In the genomic region with DNA sequence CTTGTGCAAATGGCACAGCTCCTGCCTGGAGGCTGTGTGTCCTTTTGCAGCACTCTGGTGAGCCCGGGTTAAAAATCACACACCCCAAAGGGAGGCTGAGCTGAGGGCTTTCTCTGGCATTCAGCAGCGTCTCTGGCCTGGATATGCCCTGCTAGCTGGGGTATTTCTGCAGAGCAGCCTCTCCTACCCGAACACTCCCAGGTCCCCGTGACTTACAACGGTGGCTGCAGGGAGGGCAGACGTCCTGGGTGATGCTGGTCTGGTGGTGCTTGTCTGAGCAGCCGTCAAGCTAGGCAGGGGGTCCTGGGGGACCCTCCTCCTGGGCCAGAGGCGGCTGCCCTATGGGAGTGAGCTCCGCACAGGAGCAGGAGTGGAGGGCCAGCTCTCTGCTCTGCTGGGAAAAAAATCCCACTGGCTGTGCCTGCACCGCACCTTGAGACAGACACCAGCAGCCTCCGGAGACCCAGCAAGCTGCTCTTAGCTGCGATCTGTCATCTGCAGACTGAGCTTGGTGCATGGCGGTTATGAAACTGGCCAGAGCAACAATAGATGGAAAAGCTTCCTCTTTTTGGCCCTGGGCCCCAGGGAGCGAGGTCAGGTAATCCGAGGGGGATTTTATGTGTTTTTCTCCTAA, we compare ENCODE assay signal across 8 cellular contexts. TPM values are rescaled to one million over a fixed set of nuclear protein-coding genes. Genes with fewer than 3 reads are reported as not detected.
DNase-seq lines count a peak whose midpoint lies in the region; ATAC-seq and TF ChIP-seq lines count a peak whose summit lies in the region.

No MANE protein-coding gene starts in this region.

- H3K36me3 Mint-ChIP-seq in stimulated activated naive CD8-positive, alpha-beta T cell treated with anti-CD3 and anti-CD28 coated beads, Interleukin-15, Interleukin-2, amounts not matched to agents 100 ng/mL and 50 ng/mL, for 24 hours (ENCODE audit: low read depth): peaks cover 15% of the 10 kb centered on the region
- peaks cover 6% of the 10 kb centered on the region for H3K36me3 Mint-ChIP-seq in endothelial cell (ENCODE audit: low read depth, unreplicated experiment)

- intact Hi-C loops in PC-3 (cut with micrococcal nuclease) (no loop called here), right cardiac atrium (cut with DNase I) (no loop called here)

- 17% methylated on average over 15 of the region's 15 CpGs for WGBS in right cardiac atrium

- no peaks in the 10 kb centered on the region for H3K79me2 ChIP-seq in PC-3 (ENCODE audit: low read length)

- POLR2A ChIA-PET in PC-3 (lab: Charles Lee; ENCODE audit: unreplicated experiment): no interaction called here

- peaks cover 3% of the 10 kb centered on the region for H3K9me3 Mint-ChIP-seq in stimulated activated naive CD8-positive, alpha-beta T cell treated with anti-CD3 and anti-CD28 coated beads, Interleukin-15, Interleukin-2, amounts not matched to agents 100 ng/mL and 50 ng/mL, for 24 hours
- H3K9me3 Mint-ChIP-seq in endothelial cell (ENCODE audit: unreplicated experiment): peaks cover 26% of the 10 kb centered on the region

- H3K27ac Mint-ChIP-seq in stimulated activated naive CD8-positive, alpha-beta T cell treated with anti-CD3 and anti-CD28 coated beads, Interleukin-15, Interleukin-2, amounts not matched to agents 100 ng/mL and 50 ng/mL, for 24 hours: peak overlapping the region; percentile 62
- no peak overlapping the region for H3K27ac Mint-ChIP-seq in endothelial cell (ENCODE audit: unreplicated experiment)

- no peak overlapping the region for H3K27ac ChIP-seq in PC-3 (ENCODE audit: low read length)
- peak overlapping the region; percentile 53 for H3K27ac ChIP-seq in right cardiac atrium (ENCODE audit: low read length)

- H4K20me1 ChIP-seq in PC-3 (ENCODE audit: low read length): no peaks in the 10 kb centered on the region

- peak overlapping the region; percentile 57; the same call in 1 of the 2 replicates for H3K4me2 ChIP-seq in PC-3 (ENCODE audit: low read length)

- BruUV-seq in PC-3 (replicated peaks; lab: Mats Ljungman, UMichigan): no TSS peak

- no peak overlapping the region for H3K9ac ChIP-seq in PC-3 (ENCODE audit: low read length)

- H3K27me3 Mint-ChIP-seq in stimulated activated naive CD8-positive, alpha-beta T cell treated with anti-CD3 and anti-CD28 coated beads, Interleukin-15, Interleukin-2, amounts not matched to agents 100 ng/mL and 50 ng/mL, for 24 hours: no peaks in the 10 kb centered on the region
- peaks cover 1% of the 10 kb centered on the region for H3K27me3 Mint-ChIP-seq in endothelial cell (ENCODE audit: unreplicated experiment)

- H3F3A ChIP-seq in PC-3 (ENCODE audit: low read length, unreplicated experiment): no peaks in the 10 kb centered on the region

- peak overlapping the region; percentile 9; the same call in 1 of the 2 replicates for H2AFZ ChIP-seq in PC-3 (ENCODE audit: low read length)

- H3K4me1 Mint-ChIP-seq in stimulated activated naive CD8-positive, alpha-beta T cell treated with anti-CD3 and anti-CD28 coated beads, Interleukin-15, Interleukin-2, amounts not matched to agents 100 ng/mL and 50 ng/mL, for 24 hours (ENCODE audit: low read depth): peaks cover 43% of the 10 kb centered on the region
- H3K4me1 Mint-ChIP-seq in endothelial cell (ENCODE audit: unreplicated experiment): no peaks in the 10 kb centered on the region

- H3K27me3 ChIP-seq in PC-3 (ENCODE audit: low read length): no peaks in the 10 kb centered on the region
- no peaks in the 10 kb centered on the region for H3K27me3 ChIP-seq in right cardiac atrium (ENCODE audit: control insufficient read depth, insufficient read depth)

- H3K36me3 ChIP-seq in PC-3 (ENCODE audit: low read depth, low read length): no peaks in the 10 kb centered on the region

- TF ChIP-seq CTCF in PC-3 (conservative IDR thresholded peaks at IDR 0.05; ENCODE audit: low read depth, low read length) (no peak), endothelial cell (IDR thresholded peaks at IDR 0.05; ENCODE audit: unreplicated experiment) (no peak)

- CTCF ChIA-PET in PC-3 (lab: Charles Lee): no interaction called here

- H3K9me3 ChIP-seq in PC-3 (ENCODE audit: low read length) (no peaks in the 10 kb centered on the region), right cardiac atrium (ENCODE audit: control insufficient read depth, low read length) (no peaks in the 10 kb centered on the region)

- no peak for ATAC-seq in stimulated activated naive CD8-positive, alpha-beta T cell treated with anti-CD3 and anti-CD28 coated beads, Interleukin-15, Interleukin-2, amounts not matched to agents 100 U/mL and 50 U/mL, for 24 hours
- ATAC-seq in HG02938 (IDR thresholded peaks at IDR 0.05; ENCODE audit: unreplicated experiment): peak; percentile 44
- no peak; the same call in 1 of the 2 replicates for ATAC-seq in PC-3
- peak; percentile 29 to 34 for ATAC-seq in right cardiac atrium

- H3K4me3 ChIP-seq in PC-3 (ENCODE audit: low read length): no peak overlapping the region
- H3K4me3 ChIP-seq in right cardiac atrium (ENCODE audit: low read length): no peak overlapping the region

- H3K4me1 ChIP-seq in PC-3 (ENCODE audit: insufficient read depth, low read length) (no peaks in the 10 kb centered on the region), right cardiac atrium (ENCODE audit: control insufficient read depth, insufficient read depth, low read length) (no peaks in the 10 kb centered on the region)

- H3K4me3 Mint-ChIP-seq in stimulated activated naive CD8-positive, alpha-beta T cell treated with anti-CD3 and anti-CD28 coated beads, Interleukin-15, Interleukin-2, amounts not matched to agents 100 ng/mL and 50 ng/mL, for 24 hours: peak overlapping the region; percentile 50
- no peak overlapping the region for H3K4me3 Mint-ChIP-seq in endothelial cell (ENCODE audit: unreplicated experiment)

- H3K9me2 ChIP-seq in PC-3 (replicated peaks; ENCODE audit: low read length): no peaks in the 10 kb centered on the region

- DNase-seq in stimulated activated naive CD8-positive, alpha-beta T cell treated with anti-CD3 and anti-CD28 coated beads, Interleukin-15, Interleukin-2, amounts not matched to agents 100 U/mL and 50 U/mL, for 24 hours: no peak
- DNase-seq in PC-3 (no peak), right cardiac atrium (no peak), endothelial cell (ENCODE audit: low spot score) (no peak), NCI-H187 treated with DMSO at 0.1 percent for 48 hours (lab: John Stamatoyannopoulos, UW) (no peak)
- DNase-seq in stimulated activated CD4-positive, alpha-beta T cell treated with anti-CD3 and anti-CD28 coated beads, Interleukin-2, amount 100 ng/mL, for 24 hours: no peak

RNA-seq across cellular contexts. Expression of gene ASMTL, which starts 41.3 kb away (rescaled TPM):
- total RNA-seq in PC-3 (2014; rRNA removed): 6.7 and 10.1 TPM in 2 replicates
- total RNA-seq in right cardiac atrium: 10 to 100 TPM; 30.3 to 34.4 (median 34.1) TPM
- polyA plus RNA-seq in right cardiac atrium: 27.7 TPM
- 25.8 TPM for total RNA-seq in endothelial cell (ENCODE audit: unreplicated experiment)

RNA-seq across cellular contexts. Expression of gene P2RY8, which starts 43.0 kb away (rescaled TPM):
- not detected in 2 replicates for total RNA-seq in PC-3 (2014; rRNA removed)
- 1 to 10 TPM; 1.6 to 3.8 (median 2.2) TPM for total RNA-seq in right cardiac atrium
- polyA plus RNA-seq in right cardiac atrium: 2.2 TPM
- not detected for total RNA-seq in endothelial cell (ENCODE audit: unreplicated experiment)

Comparison
In these comparisons a context has a peak if more than half of its experiments do, and no peak if none do; other contexts are left out.
1. ATAC-seq: peak in HG02938 (single experiment) and right cardiac atrium (2 of 2); none in stimulated activated naive CD8-positive, alpha-beta T cell treated with anti-CD3 and anti-CD28 coated beads, Interleukin-15, Interleukin-2, amounts not matched to agents 100 U/mL and 50 U/mL, for 24 hours (single experiment) and PC-3 (single experiment).